Comparison of ENCODE assay signal across 1 cellular context in genomic region chr22:22195265-22196017, GRCh38.
A peak's percentile ranks its signal among the peaks of the same experiment; 100 is the strongest.
TF ChIP-seq lines count a peak whose summit lies in the region.

No MANE protein-coding gene starts in this region.

TF ChIP-seq in HepG2, 621 proteins besides CTCF, POLR2A, EP300 and RAD21 (continued from another document and continues in another):
- 0 out of 2 replicates have a peak, but pooled peaks have one; percentile 35 for TF ChIP-seq ZNF574 (CRISPR knock-in tag; IDR thresholded peaks at IDR 0.05)
- TF ChIP-seq MAFK (conservative IDR thresholded peaks at IDR 0.05 in 1 of 2, IDR thresholded peaks at IDR 0.05 in 1 of 2; ENCODE audit: low read length in 2 of 2), result peak; percentile 94 to 97
- no peak; the same call in 1 of the 2 replicates for TF ChIP-seq ZNF691 (CRISPR knock-in tag; IDR thresholded peaks at IDR 0.05; ENCODE audit: borderline replicate concordance, low read depth)
- no peak for TF ChIP-seq HNRNPLL (IDR thresholded peaks at IDR 0.05; ENCODE audit: low read depth, low read length, poor library complexity, severe bottlenecking)
- TF ChIP-seq TBP (CRISPR knock-in tag; IDR thresholded peaks at IDR 0.05), result no peak
- TF ChIP-seq POGK (CRISPR knock-in tag; conservative IDR thresholded peaks at IDR 0.05), result 0 out of 2 replicates have a peak, but pooled peaks have one; percentile 26
- TF ChIP-seq MEIS2 (CRISPR knock-in tag; IDR thresholded peaks at IDR 0.05), result no peak
- no peak for TF ChIP-seq ZNF282 (IDR thresholded peaks at IDR 0.05; ENCODE audit: partially characterized antibody)
- no peak for TF ChIP-seq JARID2 (CRISPR knock-in tag; IDR thresholded peaks at IDR 0.05; ENCODE audit: insufficient replicate concordance)
- peak; percentile 54; the same call in 1 of the 2 replicates for TF ChIP-seq THRA (CRISPR knock-in tag; IDR thresholded peaks at IDR 0.05; ENCODE audit: borderline replicate concordance)
- 0 out of 2 replicates have a peak, but pooled peaks have one; percentile 23 for TF ChIP-seq SALL1 (CRISPR knock-in tag; IDR thresholded peaks at IDR 0.05)
- TF ChIP-seq PAX8 (CRISPR knock-in tag; IDR thresholded peaks at IDR 0.05; ENCODE audit: borderline replicate concordance), result no peak
- TF ChIP-seq NR2F6 (IDR thresholded peaks at IDR 0.05), result no peak
- 0 out of 2 replicates have a peak, but pooled peaks have one; percentile 19 for TF ChIP-seq NR2F6 (CRISPR knock-in tag; IDR thresholded peaks at IDR 0.05)
- TF ChIP-seq ZKSCAN8 (CRISPR knock-in tag; IDR thresholded peaks at IDR 0.05; ENCODE audit: borderline replicate concordance), result no peak
- no peak for TF ChIP-seq ZNF207 (IDR thresholded peaks at IDR 0.05; ENCODE audit: borderline replicate concordance)
- TF ChIP-seq KDM1A (CRISPR knock-in tag; IDR thresholded peaks at IDR 0.05), result no peak
- TF ChIP-seq ISL2 (CRISPR knock-in tag; IDR thresholded peaks at IDR 0.05), result 0 out of 2 replicates have a peak, but pooled peaks have one; percentile 28
- no peak for TF ChIP-seq ZNF704 (CRISPR knock-in tag; IDR thresholded peaks at IDR 0.05; ENCODE audit: borderline replicate concordance)
- TF ChIP-seq MAX (IDR thresholded peaks at IDR 0.05), result no peak
- no peak for TF ChIP-seq ZNF496 (CRISPR knock-in tag; IDR thresholded peaks at IDR 0.05; ENCODE audit: insufficient replicate concordance)
- TF ChIP-seq HNRNPUL1 (IDR thresholded peaks at IDR 0.05; ENCODE audit: low read depth, low read length), result no peak
- TF ChIP-seq RARA (CRISPR knock-in tag; IDR thresholded peaks at IDR 0.05), result no peak
- TF ChIP-seq FOXA3 (CRISPR knock-in tag; IDR thresholded peaks at IDR 0.05), result 0 out of 2 replicates have a peak, but pooled peaks have one; percentile 11
- TF ChIP-seq NR2C2 (CRISPR knock-in tag; IDR thresholded peaks at IDR 0.05; ENCODE audit: borderline replicate concordance), result peak; percentile 41; the same call in 1 of the 2 replicates
- TF ChIP-seq ZNF703 (CRISPR knock-in tag; IDR thresholded peaks at IDR 0.05; ENCODE audit: borderline replicate concordance), result no peak
- TF ChIP-seq ZBED4 (CRISPR knock-in tag; IDR thresholded peaks at IDR 0.05; ENCODE audit: borderline replicate concordance), result no peak
- 0 out of 2 replicates have a peak, but pooled peaks have one; percentile 22 for TF ChIP-seq ESRRA (CRISPR knock-in tag; IDR thresholded peaks at IDR 0.05; ENCODE audit: low read depth)
- TF ChIP-seq ZBTB8A (CRISPR knock-in tag; IDR thresholded peaks at IDR 0.05; ENCODE audit: borderline replicate concordance, low read depth), result no peak
- TF ChIP-seq ZEB1 (IDR thresholded peaks at IDR 0.05; ENCODE audit: insufficient replicate concordance, low read depth), result peak; percentile 93
- TF ChIP-seq FOSL2 (CRISPR knock-in tag; IDR thresholded peaks at IDR 0.05), result peak; percentile 24; the same call in 1 of the 2 replicates
- TF ChIP-seq REST (IDR thresholded peaks at IDR 0.05; ENCODE audit: borderline replicate concordance in 1 of 2, low read depth in 1 of 2, low read length in 2 of 2), result no peak
- TF ChIP-seq ZNF556 (CRISPR knock-in tag; IDR thresholded peaks at IDR 0.05; ENCODE audit: borderline replicate concordance), result no peak
- TF ChIP-seq XRCC5 (optimal IDR thresholded peaks at IDR 0.05; ENCODE audit: low read length), result peak; percentile 71
- TF ChIP-seq TEAD3 (CRISPR knock-in tag; optimal IDR thresholded peaks at IDR 0.05; ENCODE audit: borderline replicate concordance), result peak; percentile 16
- TF ChIP-seq ZNF256 (CRISPR knock-in tag; conservative IDR thresholded peaks at IDR 0.05), result 0 out of 2 replicates have a peak, but pooled peaks have one; percentile 39
- TF ChIP-seq HMGXB4 (CRISPR knock-in tag; IDR thresholded peaks at IDR 0.05; ENCODE audit: borderline replicate concordance in 1 of 2, low read depth in 1 of 2), result peak in 1 of 2 experiments; percentile 50; a peak in 2 of 4 replicates
- peak; percentile 42; the same call in 1 of the 2 replicates for TF ChIP-seq MYC (CRISPR knock-in tag; IDR thresholded peaks at IDR 0.05; ENCODE audit: borderline replicate concordance)
- TF ChIP-seq ZNF331 (CRISPR knock-in tag; IDR thresholded peaks at IDR 0.05), result peak; percentile 24; the same call in 1 of the 2 replicates
- TF ChIP-seq ZNF468 (CRISPR knock-in tag; IDR thresholded peaks at IDR 0.05), result no peak
- no peak for TF ChIP-seq STAT5B (CRISPR knock-in tag; IDR thresholded peaks at IDR 0.05)
- no peak for TF ChIP-seq ZBTB7B (CRISPR knock-in tag; IDR thresholded peaks at IDR 0.05)
- TF ChIP-seq ZNF678 (CRISPR knock-in tag; IDR thresholded peaks at IDR 0.05), result no peak
- TF ChIP-seq AGO1 (IDR thresholded peaks at IDR 0.05; ENCODE audit: low read depth, low read length, poor library complexity, severe bottlenecking), result no peak
- no peak for TF ChIP-seq NFATC3 (CRISPR knock-in tag; IDR thresholded peaks at IDR 0.05)
- TF ChIP-seq ZNF891 (CRISPR knock-in tag; IDR thresholded peaks at IDR 0.05), result no peak
- 0 out of 2 replicates have a peak, but pooled peaks have one; percentile 22 for TF ChIP-seq MIER2 (CRISPR knock-in tag; IDR thresholded peaks at IDR 0.05)
- TF ChIP-seq HIVEP1 (CRISPR knock-in tag; IDR thresholded peaks at IDR 0.05), result no peak
